8 cellular contexts compared by ENCODE assay signal in the genomic region with DNA sequence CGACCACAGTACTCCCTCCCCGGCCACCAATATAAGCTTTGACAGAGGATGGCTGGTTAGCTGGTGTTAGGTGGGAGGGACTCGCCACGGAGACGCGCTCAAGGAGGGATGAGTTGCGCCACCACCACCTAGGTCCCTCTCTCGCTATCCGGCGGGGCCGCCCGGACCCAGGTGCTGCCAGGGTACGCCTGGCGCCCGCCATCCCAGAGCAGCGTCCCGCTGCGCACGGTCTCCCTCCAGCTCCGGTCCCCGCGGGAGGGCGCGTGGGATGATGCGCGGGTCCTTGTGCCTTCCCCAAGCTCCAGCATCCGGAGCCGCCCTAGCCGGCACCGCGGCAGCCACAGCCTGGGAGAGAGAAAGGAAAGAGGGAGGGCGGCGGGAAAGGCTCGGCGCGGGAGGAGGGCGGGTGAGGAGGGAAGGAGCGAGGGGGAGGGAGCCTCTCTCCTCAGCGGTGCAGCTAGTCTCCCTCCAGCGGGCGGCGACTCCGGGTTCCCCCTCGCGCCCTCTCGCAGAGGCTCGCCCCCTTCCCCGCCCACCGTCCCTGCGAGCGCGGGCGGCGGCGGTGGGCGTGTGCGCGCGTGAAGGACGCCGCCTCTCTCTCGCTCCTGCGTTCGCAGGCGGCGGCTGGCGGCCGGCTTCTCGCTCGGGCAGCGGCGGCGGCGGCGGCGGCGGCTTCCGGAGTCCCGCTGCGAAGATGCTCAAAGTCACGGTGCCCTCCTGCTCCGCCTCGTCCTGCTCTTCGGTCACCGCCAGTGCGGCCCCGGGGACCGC. TPM values are rescaled to one million over a fixed set of nuclear protein-coding genes. Genes with fewer than 3 reads are reported as not detected.
DNase-seq lines count a peak whose midpoint lies in the region; TF ChIP-seq lines count a peak whose summit lies in the region.

A gene (plus strand): TSS at position 595 of the 771 bp plus-strand sequence. CDS start 100 bp downstream, at position 695.

- H3K9ac ChIP-seq in H9 (ENCODE audit: extremely low read depth, insufficient read length, low read length) (peak within 1 kb of the TSS; percentile 52), MM.1S (ENCODE audit: low read length) (peak within 1 kb of the TSS; percentile 34; the same call in 1 of the 2 replicates)

- no CpG with 5 or more reads among the region's 88 CpGs for WGBS in H9 (ENCODE audit: extremely low coverage, insufficient read length, low lambda C conversion rate)
- WGBS in sigmoid colon, 2 donors = 1% methylated on average over 88 of the region's 88 CpGs

- no peak for TF ChIP-seq POLR2A in sigmoid colon (IDR thresholded peaks at IDR 0.05)

- H3K9me3 Mint-ChIP-seq in H9 = peaks cover 0 to 2% of the 10 kb centered on the region in 2 experiments; a peak in 1 of 5 replicates
- no peaks in the 10 kb centered on the region for H3K9me3 Mint-ChIP-seq in T-helper 1 cell treated with Interleukin-12 subunit alpha and Interleukin-12 subunit beta and Interleukin-4 antibody, amounts not matched to agents 30 μg/mL and 1 μg/mL, for 36 hours

- DNase-seq in GM12864 (ENCODE audit: low read depth) (no peak), H9 (peak; percentile 81), MM.1S (peak; percentile 60), ascending aorta (ENCODE audit: low spot score in 2 of 2) (peak in 1 of 2 donors; percentile 76), hippocampal formation (lab: John Stamatoyannopoulos, UW) (peak; percentile 68 to 71), sigmoid colon (peak; percentile 85), AML-193 (lab: John Stamatoyannopoulos, UW) (no peak)

- peaks cover 11% of the 10 kb centered on the region for H3K23me2 ChIP-seq in H9 (ENCODE audit: insufficient read length, low read depth, low read length, poor library complexity, severe bottlenecking)

- no peak within 1 kb of the TSS for H3T11ph ChIP-seq in H9 (ENCODE audit: low read length)

- peak within 1 kb of the TSS; percentile 67 for H3K4me3 ChIP-seq in GM12864 (ENCODE audit: low read depth, low read length)
- peak within 1 kb of the TSS; percentile 81 for H3K4me3 ChIP-seq in MM.1S (ENCODE audit: low read length)
- peak within 1 kb of the TSS; percentile 75 to 89 for H3K4me3 ChIP-seq in ascending aorta
- H3K4me3 ChIP-seq in sigmoid colon = peak within 1 kb of the TSS; percentile 41 to 61 (median 57)

- H3K4me1 ChIP-seq in H9 (ENCODE audit: insufficient read depth, low read length) = no peaks in the 10 kb centered on the region
- peaks cover 9% of the 10 kb centered on the region for H3K4me1 ChIP-seq in MM.1S (ENCODE audit: low read length)
- peaks cover 3 to 11% of the 10 kb centered on the region in 2 donors for H3K4me1 ChIP-seq in ascending aorta
- H3K4me1 ChIP-seq in sigmoid colon = peaks cover 0 to 15% (median 13%) of the 10 kb centered on the region in 4 donors

- H2BK120ac ChIP-seq in H9 (ENCODE audit: low read depth, low read length, poor library complexity, severe bottlenecking) = no peak within 1 kb of the TSS

- no peak for TF ChIP-seq EP300 in sigmoid colon (IDR thresholded peaks at IDR 0.05)

- peaks cover 38% of the 10 kb centered on the region for H3K27me3 Mint-ChIP-seq in H9 (ENCODE audit: low read depth)
- H3K27me3 Mint-ChIP-seq in T-helper 1 cell treated with Interleukin-12 subunit alpha and Interleukin-12 subunit beta and Interleukin-4 antibody, amounts not matched to agents 30 μg/mL and 1 μg/mL, for 36 hours (ENCODE audit: low read depth) = peaks cover 8% of the 10 kb centered on the region

- H2BK12ac ChIP-seq in H9 (ENCODE audit: insufficient read length, low read depth, low read length) = no peak within 1 kb of the TSS

- H3K23ac ChIP-seq in H9 (ENCODE audit: insufficient read length, low read depth, low read length) = no peak within 1 kb of the TSS

- H2AFZ ChIP-seq in H9 (ENCODE audit: low read length) (no peak within 1 kb of the TSS), MM.1S (ENCODE audit: low read length) (peak within 1 kb of the TSS; percentile 90)

- H3K36me3 Mint-ChIP-seq in H9 (ENCODE audit: insufficient read depth in 1 of 3, low read depth in 3 of 3) = no peaks in the 10 kb centered on the region
- peaks cover 10% of the 10 kb centered on the region for H3K36me3 Mint-ChIP-seq in T-helper 1 cell treated with Interleukin-12 subunit alpha and Interleukin-12 subunit beta and Interleukin-4 antibody, amounts not matched to agents 30 μg/mL and 1 μg/mL, for 36 hours (ENCODE audit: low read depth)

- no peak within 1 kb of the TSS for H2AK5ac ChIP-seq in H9 (ENCODE audit: insufficient read length, low read length)

- peaks cover 33% of the 10 kb centered on the region in 2 experiments for H3K4me1 Mint-ChIP-seq in H9
- H3K4me1 Mint-ChIP-seq in T-helper 1 cell treated with Interleukin-12 subunit alpha and Interleukin-12 subunit beta and Interleukin-4 antibody, amounts not matched to agents 30 μg/mL and 1 μg/mL, for 36 hours (ENCODE audit: low read depth) = peaks cover 39% of the 10 kb centered on the region

- H3K4me3 Mint-ChIP-seq in H9 = peak within 1 kb of the TSS; percentile 72 to 88
- peak within 1 kb of the TSS; percentile 93 for H3K4me3 Mint-ChIP-seq in T-helper 1 cell treated with Interleukin-12 subunit alpha and Interleukin-12 subunit beta and Interleukin-4 antibody, amounts not matched to agents 30 μg/mL and 1 μg/mL, for 36 hours

- H3K79me1 ChIP-seq in H9 (ENCODE audit: insufficient read depth, low read depth, low read length, poor library complexity, severe bottlenecking) = no peaks in the 10 kb centered on the region

- H3K79me2 ChIP-seq in H9 (ENCODE audit: insufficient read depth, low read length) (no peaks in the 10 kb centered on the region), MM.1S (ENCODE audit: low read length) (no peaks in the 10 kb centered on the region)

- no peak within 1 kb of the TSS for H3K4ac ChIP-seq in H9 (ENCODE audit: low read depth, low read length)

- peak within 1 kb of the TSS; percentile 51; the same call in 1 of the 2 replicates for H3K14ac ChIP-seq in H9 (ENCODE audit: insufficient read depth, low read length)

- no peak within 1 kb of the TSS for H4K91ac ChIP-seq in H9 (ENCODE audit: insufficient read length, low read depth, low read length)

- no peak within 1 kb of the TSS for H2BK15ac ChIP-seq in H9 (ENCODE audit: low read depth, low read length)

- peaks cover 9% of the 10 kb centered on the region for H3F3A ChIP-seq in MM.1S (ENCODE audit: insufficient read depth, low read length)

- H3K27ac ChIP-seq in H9 (ENCODE audit: insufficient read length, low read depth, low read length) (no peak within 1 kb of the TSS), MM.1S (ENCODE audit: low read length) (no peak within 1 kb of the TSS), ascending aorta (peak within 1 kb of the TSS in 1 of 2 donors; percentile 20), sigmoid colon (peak within 1 kb of the TSS; percentile 40 to 52 (median 48))

- TF ChIP-seq CTCF in GM12864 (IDR thresholded peaks at IDR 0.05; ENCODE audit: low read depth, low read length, missing control alignments) = no peak
- TF ChIP-seq CTCF in H9 (conservative IDR thresholded peaks at IDR 0.05) = no peak; the same call in 2 of the 3 replicates
- TF ChIP-seq CTCF in MM.1S (IDR thresholded peaks at IDR 0.05; ENCODE audit: low read length) = 0 out of 2 replicates have a peak, but pooled peaks have one; percentile 6
- TF ChIP-seq CTCF in ascending aorta (IDR thresholded peaks at IDR 0.05) = no peak
- no peak for TF ChIP-seq CTCF in sigmoid colon (IDR thresholded peaks at IDR 0.05)

- no peaks in the 10 kb centered on the region for H3K36me3 ChIP-seq in MM.1S (replicated peaks; ENCODE audit: insufficient read depth, low read length)
- H3K36me3 ChIP-seq in ascending aorta = no peaks in the 10 kb centered on the region
- H3K36me3 ChIP-seq in sigmoid colon = no peaks in the 10 kb centered on the region

- intact Hi-C loops in ascending aorta (cut with DNase I) (no loop called here), sigmoid colon (cut with DNase I) (no loop called here)

- peak within 1 kb of the TSS; percentile 83 for H3K4me2 ChIP-seq in H9 (ENCODE audit: insufficient read depth, insufficient read length, low read length)
- H3K4me2 ChIP-seq in MM.1S (ENCODE audit: low read depth, low read length) = peak within 1 kb of the TSS; percentile 95

- H2BK5ac ChIP-seq in H9 (ENCODE audit: insufficient read length, low read length) = no peak within 1 kb of the TSS

- H3K27ac Mint-ChIP-seq in H9 = peak within 1 kb of the TSS in 1 of 3 experiments; percentile 31; a peak in 2 of 7 replicates
- peak within 1 kb of the TSS; percentile 83 for H3K27ac Mint-ChIP-seq in T-helper 1 cell treated with Interleukin-12 subunit alpha and Interleukin-12 subunit beta and Interleukin-4 antibody, amounts not matched to agents 30 μg/mL and 1 μg/mL, for 36 hours

- H2BK20ac ChIP-seq in H9 (ENCODE audit: low read depth, low read length, poor library complexity, severe bottlenecking) = no peak within 1 kb of the TSS

- H4K8ac ChIP-seq in H9 (replicated peaks; ENCODE audit: insufficient read length, low read depth, low read length) = no peak within 1 kb of the TSS

- peaks cover 7% of the 10 kb centered on the region; the same call in 1 of the 2 replicates for H3K27me3 ChIP-seq in H9 (ENCODE audit: insufficient read depth, low read length)
- H3K27me3 ChIP-seq in MM.1S (replicated peaks; ENCODE audit: insufficient read depth, low read length) = peaks cover 42% of the 10 kb centered on the region
- H3K27me3 ChIP-seq in ascending aorta = no peaks in the 10 kb centered on the region
- H3K27me3 ChIP-seq in sigmoid colon = no peaks in the 10 kb centered on the region

- H4K20me1 ChIP-seq in H9 (ENCODE audit: control insufficient read depth, insufficient read depth, insufficient read length) (no peaks in the 10 kb centered on the region), MM.1S (ENCODE audit: insufficient read depth, low read length) (no peaks in the 10 kb centered on the region)

- H3K56ac ChIP-seq in H9 (ENCODE audit: insufficient read length, low read depth, low read length) = no peak within 1 kb of the TSS

- no peak within 1 kb of the TSS for H4K5ac ChIP-seq in H9 (ENCODE audit: insufficient read length, low read depth, low read length)

- H3K9me3 ChIP-seq in H9 (ENCODE audit: control insufficient read depth, low read depth, low read length) (no peaks in the 10 kb centered on the region), MM.1S (replicated peaks; ENCODE audit: insufficient read depth, low read length) (no peaks in the 10 kb centered on the region), ascending aorta (no peaks in the 10 kb centered on the region), sigmoid colon (no peaks in the 10 kb centered on the region)

- H3K9me2 ChIP-seq in MM.1S (replicated peaks; ENCODE audit: insufficient read depth, low read length) = no peaks in the 10 kb centered on the region

- no peak within 1 kb of the TSS for H3K18ac ChIP-seq in H9 (ENCODE audit: insufficient read length, low read depth, low read length)

RNA-seq across cellular contexts. Expression of the gene that starts here (rescaled TPM):
- 6.3 and 7.9 TPM in 2 replicates for total RNA-seq in H9 (2021)
- total RNA-seq in ascending aorta = under 0.01 TPM
- 1 to 10 TPM; 1.2 to 3.6 (median 2.7) TPM for total RNA-seq in sigmoid colon
- 1 to 10 TPM in 1 of 3 donors, under 1 TPM in 2; 0.23 to 4.0 (median 0.60) TPM for polyA plus RNA-seq in sigmoid colon

Comparison
In these comparisons a context has a peak if more than half of its experiments do, and no peak if none do; other contexts are left out.
1. DNase-seq: peak in H9 (single experiment), MM.1S (single experiment), hippocampal formation (2 of 2) and sigmoid colon (single experiment); none in GM12864 (single experiment) and AML-193 (0 of 2).
2. H3K27ac ChIP-seq: peak in sigmoid colon (4 of 4); none in H9 (single experiment) and MM.1S (single experiment).
3. Peak in every context shown above with its lines, with median percentiles within 50 percentile points of each other: H3K4me3 ChIP-seq.